In the genomic region with DNA sequence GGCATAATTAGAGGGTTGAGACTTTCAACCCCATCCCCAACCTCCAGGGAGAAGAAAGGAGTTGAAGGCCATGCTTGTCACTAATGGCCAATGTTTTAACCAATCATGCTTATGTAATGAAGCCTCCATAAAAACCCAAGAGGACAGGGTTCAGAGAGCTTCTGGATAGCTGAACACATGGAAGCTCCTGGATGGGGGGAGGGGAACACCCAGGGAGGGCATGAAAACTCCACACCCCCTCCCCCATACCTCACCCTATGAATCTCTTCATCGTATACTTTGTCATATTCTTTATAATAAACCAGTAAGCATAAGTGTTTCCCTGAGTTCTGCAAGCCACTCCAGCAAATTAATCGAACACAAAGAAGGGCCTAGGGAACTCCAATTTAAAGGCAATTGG, we compare ENCODE assay signal across 26 cellular contexts.
DNase-seq lines count a peak whose midpoint lies in the region; ATAC-seq and TF ChIP-seq lines count a peak whose summit lies in the region.
"Had no signal": no experiment of that assay in that cellular context is flagged by ENCODE, and none has a peak within 500 bp of the region (broad histone marks: within the 10 kb centered on the region; RNA-seq: fewer than 3 reads in every experiment).

No MANE protein-coding gene starts in this region.

- H4K20me1 ChIP-seq in GM23338 (replicated peaks; ENCODE audit: insufficient read depth), result no peaks in the 10 kb centered on the region

- TF ChIP-seq CTCF in GM23338 (conservative IDR thresholded peaks at IDR 0.05; ENCODE audit: low read depth in 2 of 2), result no peak
- no peak for TF ChIP-seq CTCF in brain microvascular endothelial cell (IDR thresholded peaks at IDR 0.05; ENCODE audit: low read depth, low read length, missing control alignments)
- TF ChIP-seq CTCF in lung (IDR thresholded peaks at IDR 0.05; ENCODE audit: control extremely low read depth, extremely low read depth), result no peak
- no peak for TF ChIP-seq CTCF in WTC11 (IDR thresholded peaks at IDR 0.05)

- H3K36me3 Mint-ChIP-seq in GM23338 (ENCODE audit: low read depth) (no peaks in the 10 kb centered on the region), WTC11 (no peaks in the 10 kb centered on the region)
- H3K36me3 Mint-ChIP-seq: CD14-positive monocyte; mesothelial cell of epicardium; natural killer cell treated with Interleukin-12 subunit alpha and Interleukin-12 subunit beta and Interleukin-15 and Interleukin-18, amount 100 ng/mL, for 72 hours; stimulated activated memory B cell treated with anti-CD40 and anti-IgM and Interleukin-4, amounts not matched to agents 10 μg/mL and 1 μg/mL and 100 μg/mL, for 72 hours; type B pancreatic cell had no signal

- H3K27ac ChIP-seq in GM23338 (ENCODE audit: low read depth) (no peak overlapping the region), brain microvascular endothelial cell (peak overlapping the region; percentile 5), lung (ENCODE audit: low read depth in 1 of 2, low read length in 1 of 2) (peak overlapping the region; percentile 17 to 62), temporal lobe (ENCODE audit: low read depth, low read length) (peak overlapping the region; percentile 58)
- H3K27ac ChIP-seq: ascending aorta, SJSA1 had no signal

- H3K79me2 ChIP-seq in GM23338 (replicated peaks; ENCODE audit: insufficient read depth), result no peaks in the 10 kb centered on the region

- peaks cover 8% of the 10 kb centered on the region; the same call in 2 of the 3 replicates for H3K4me1 Mint-ChIP-seq in GM23338
- peaks cover 19% of the 10 kb centered on the region for H3K4me1 Mint-ChIP-seq in WTC11

- H3K9me3 ChIP-seq in lung (ENCODE audit: control insufficient read depth in 2 of 2, insufficient read depth in 1 of 2, low read length in 1 of 2), result no peaks in the 10 kb centered on the region
- H3K9me3 ChIP-seq: ascending aorta, SJSA1 had no signal

- H3K4me3 Mint-ChIP-seq in GM23338 (no peak overlapping the region), WTC11 (no peak overlapping the region)
- H3K4me3 Mint-ChIP-seq: activated CD4-positive, alpha-beta T cell treated with anti-CD3 and anti-CD28 coated beads for 36 hours; activated T-cell treated with anti-CD3 and anti-CD28 coated beads, Interleukin-2, amount 50 U/mL, for 72 hours; CD14-positive monocyte; mesothelial cell of epicardium; natural killer cell treated with Interleukin-12 subunit alpha and Interleukin-12 subunit beta and Interleukin-15 and Interleukin-18, amount 100 ng/mL, for 72 hours; stimulated activated memory B cell treated with anti-CD40 and anti-IgM and Interleukin-4, amounts not matched to agents 10 μg/mL and 1 μg/mL and 100 μg/mL, for 72 hours; type B pancreatic cell had no signal

- H3K4me2 ChIP-seq in GM23338, result no peak overlapping the region

- H3K9me2 ChIP-seq in GM23338 (ENCODE audit: insufficient read depth), result peaks cover 23% of the 10 kb centered on the region

- H3K27me3 ChIP-seq in GM23338 (ENCODE audit: insufficient read depth) (no peaks in the 10 kb centered on the region), brain microvascular endothelial cell (replicated peaks) (no peaks in the 10 kb centered on the region), lung (ENCODE audit: control insufficient read depth, insufficient read depth) (no peaks in the 10 kb centered on the region)
- H3K27me3 ChIP-seq: ascending aorta, SJSA1 had no signal

- POLR2A ChIA-PET in WTC11 (lab: Charles Lee), result no interaction called here

- WGBS in lung, 2 donors, result 84 to 89% methylated on average over 2 of the region's 2 CpGs

- CTCF ChIA-PET in WTC11 (lab: Charles Lee), result interaction anchor here (2.0 kb wide), 1 partner anchor 13 kb away, joined by 13 read pairs; no protein-coding TSS in a partner anchor

- 0 out of 2 replicates have a peak overlapping the region, but pooled peaks have one; percentile 14 for H2AFZ ChIP-seq in GM23338

- DNase-seq in GM23338 (ENCODE audit: low spot score) (no peak), brain microvascular endothelial cell (no peak), lung (ENCODE audit: low spot score) (no peak), A172 (ENCODE audit: low spot score) (no peak), WTC11 (ENCODE audit: low spot score) (no peak), foreskin melanocyte (no peak)
- DNase-seq: activated CD4-positive, alpha-beta T cell treated with anti-CD3 and anti-CD28 coated beads for 36 hours; activated naive CD4-positive, alpha-beta T cell treated with anti-CD3 and anti-CD28 coated beads, Interleukin-2, amount 50 U/mL, for 16 hours; activated T-cell treated with anti-CD3 and anti-CD28 coated beads, Interleukin-2, amount 50 U/mL, for 72 hours; DMS153; H7; kidney glomerular epithelial cell; NCI-H1436; NCI-H2107; NCI-H524; T-helper 1 cell had no signal

- no peaks in the 10 kb centered on the region for H3F3A ChIP-seq in GM23338 (replicated peaks; ENCODE audit: low read depth)

- ATAC-seq in GM23338, result no peak
- no peak for ATAC-seq in lung (ENCODE audit: insufficient read depth, low FRiP score)
- no peak for ATAC-seq in GM18909 (IDR thresholded peaks at IDR 0.05; ENCODE audit: poor library complexity, unreplicated experiment)
- no peak for ATAC-seq in WTC11
- ATAC-seq: activated CD4-positive, alpha-beta T cell treated with anti-CD3 and anti-CD28 coated beads for 36 hours; activated T-cell treated with anti-CD3 and anti-CD28 coated beads, Interleukin-2, amount 50 U/mL, for 72 hours; natural killer cell treated with Interleukin-12 subunit alpha and Interleukin-12 subunit beta and Interleukin-15 and Interleukin-18, amount 100 ng/mL, for 72 hours; stimulated activated memory B cell treated with anti-CD40 and anti-IgM and Interleukin-4, amounts not matched to agents 10 μg/mL and 1 μg/mL and 100 μg/mL, for 72 hours had no signal

- H3K9me3 Mint-ChIP-seq in GM23338 (peaks cover 2% of the 10 kb centered on the region; the same call in 1 of the 3 replicates), WTC11 (peaks cover 13% of the 10 kb centered on the region; the same call in 1 of the 2 replicates)
- H3K9me3 Mint-ChIP-seq: activated T-cell treated with anti-CD3 and anti-CD28 coated beads, Interleukin-2, amount 50 U/mL, for 72 hours; mesothelial cell of epicardium; natural killer cell treated with Interleukin-12 subunit alpha and Interleukin-12 subunit beta and Interleukin-15 and Interleukin-18, amount 100 ng/mL, for 72 hours; stimulated activated memory B cell treated with anti-CD40 and anti-IgM and Interleukin-4, amounts not matched to agents 10 μg/mL and 1 μg/mL and 100 μg/mL, for 72 hours; type B pancreatic cell had no signal

- H3K4me3 ChIP-seq in GM23338, result no peak overlapping the region
- no peak overlapping the region for H3K4me3 ChIP-seq in brain microvascular endothelial cell (ENCODE audit: low read depth, low read length)
- H3K4me3 ChIP-seq in lung, result no peak overlapping the region
- H3K4me3 ChIP-seq: ascending aorta, SJSA1, skin epidermis had no signal

- H3K27me3 Mint-ChIP-seq in GM23338 (ENCODE audit: insufficient read depth, low read depth, poor library complexity) (peaks cover 4% of the 10 kb centered on the region), WTC11 (ENCODE audit: low read depth) (no peaks in the 10 kb centered on the region)
- H3K27me3 Mint-ChIP-seq: activated CD4-positive, alpha-beta T cell treated with anti-CD3 and anti-CD28 coated beads for 36 hours; stimulated activated memory B cell treated with anti-CD40 and anti-IgM and Interleukin-4, amounts not matched to agents 10 μg/mL and 1 μg/mL and 100 μg/mL, for 72 hours; type B pancreatic cell had no signal

- H3K36me3 ChIP-seq in GM23338 (ENCODE audit: insufficient read depth), result no peaks in the 10 kb centered on the region
- no peaks in the 10 kb centered on the region for H3K36me3 ChIP-seq in brain microvascular endothelial cell (replicated peaks)
- no peaks in the 10 kb centered on the region for H3K36me3 ChIP-seq in lung (ENCODE audit: control insufficient read depth in 2 of 2, insufficient read depth in 2 of 2, low read length in 2 of 2)
- H3K36me3 ChIP-seq: ascending aorta, SJSA1 had no signal

- H3K4me1 ChIP-seq in GM23338 (ENCODE audit: insufficient read depth), result no peaks in the 10 kb centered on the region
- peaks cover 0 to 8% of the 10 kb centered on the region in 2 donors for H3K4me1 ChIP-seq in lung (ENCODE audit: control insufficient read depth in 2 of 2, insufficient read depth in 2 of 2, low read length in 2 of 2)

- in situ Hi-C loops in brain microvascular endothelial cell (cut with HindIII; ENCODE audit: low pct_ligation_motif_present, low sequenced_read_pairs), result no loop called here

- H3K27ac Mint-ChIP-seq in GM23338 (no peak overlapping the region), WTC11 (no peak overlapping the region)
- H3K27ac Mint-ChIP-seq: activated CD4-positive, alpha-beta T cell treated with anti-CD3 and anti-CD28 coated beads for 36 hours; activated T-cell treated with anti-CD3 and anti-CD28 coated beads, Interleukin-2, amount 50 U/mL, for 72 hours; CD14-positive monocyte; mesothelial cell of epicardium; natural killer cell treated with Interleukin-12 subunit alpha and Interleukin-12 subunit beta and Interleukin-15 and Interleukin-18, amount 100 ng/mL, for 72 hours; stimulated activated memory B cell treated with anti-CD40 and anti-IgM and Interleukin-4, amounts not matched to agents 10 μg/mL and 1 μg/mL and 100 μg/mL, for 72 hours; type B pancreatic cell had no signal

TF ChIP-seq in GM23338, 12 proteins besides CTCF, POLR2A, EP300 and RAD21 (continues in another document):
- TF ChIP-seq JUNB (IDR thresholded peaks at IDR 0.05; ENCODE audit: unreplicated experiment) (no peak), ZNF114 (CRISPR knock-in tag; IDR thresholded peaks at IDR 0.05) (no peak), EZH2 (IDR thresholded peaks at IDR 0.05; ENCODE audit: low read depth, unreplicated experiment) (no peak), CREB1 (CRISPR knock-in tag; IDR thresholded peaks at IDR 0.05; ENCODE audit: low read depth) (no peak), NANOG (IDR thresholded peaks at IDR 0.05; ENCODE audit: borderline replicate concordance) (no peak)

TF ChIP-seq in WTC11, 78 proteins besides CTCF, POLR2A, EP300 and RAD21 (continues in another document):
- TF ChIP-seq, protein P1, sequence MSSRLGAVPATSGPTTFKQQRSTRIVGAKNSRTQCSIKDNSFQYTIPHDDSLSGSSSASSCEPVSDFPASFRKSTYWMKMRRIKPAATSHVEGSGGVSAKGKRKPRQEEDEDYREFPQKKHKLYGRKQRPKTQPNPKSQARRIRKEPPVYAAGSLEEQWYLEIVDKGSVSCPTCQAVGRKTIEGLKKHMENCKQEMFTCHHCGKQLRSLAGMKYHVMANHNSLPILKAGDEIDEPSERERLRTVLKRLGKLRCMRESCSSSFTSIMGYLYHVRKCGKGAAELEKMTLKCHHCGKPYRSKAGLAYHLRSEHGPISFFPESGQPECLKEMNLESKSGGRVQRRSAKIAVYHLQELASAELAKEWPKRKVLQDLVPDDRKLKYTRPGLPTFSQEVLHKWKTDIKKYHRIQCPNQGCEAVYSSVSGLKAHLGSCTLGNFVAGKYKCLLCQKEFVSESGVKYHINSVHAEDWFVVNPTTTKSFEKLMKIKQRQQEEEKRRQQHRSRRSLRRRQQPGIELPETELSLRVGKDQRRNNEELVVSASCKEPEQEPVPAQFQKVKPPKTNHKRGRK (CRISPR knock-in tag; IDR thresholded peaks at IDR 0.05; ENCODE audit: borderline replicate concordance), result no peak
- TF ChIP-seq ESRRA (CRISPR knock-in tag; IDR thresholded peaks at IDR 0.05; ENCODE audit: borderline replicate concordance), result no peak
- no peak for TF ChIP-seq ZNF263 (CRISPR knock-in tag; IDR thresholded peaks at IDR 0.05; ENCODE audit: low read depth)
